In genomic region chr11:765802-766091, GRCh38 we compare ENCODE assay signal across 12 cellular contexts. TPM values are rescaled to one million over a fixed set of nuclear protein-coding genes. Genes with fewer than 3 reads are reported as not detected.
DNase-seq lines count a peak whose midpoint lies in the region; ATAC-seq and TF ChIP-seq lines count a peak whose summit lies in the region.
"Had no signal": no experiment of that assay in that cellular context is flagged by ENCODE, and none has a peak within 500 bp of the region (broad histone marks: within the 10 kb centered on the region; RNA-seq: fewer than 3 reads in every experiment).

No MANE protein-coding gene starts in this region.

- H3K23ac ChIP-seq in IMR-90 (ENCODE audit: low read depth, low read length): no peak overlapping the region

- H3K4me1 ChIP-seq in GM23338 (ENCODE audit: insufficient read depth) (peaks cover 8% of the 10 kb centered on the region), IMR-90 (ENCODE audit: control insufficient read depth, insufficient read depth, low read length) (peaks cover 5% of the 10 kb centered on the region), endodermal cell (ENCODE audit: control insufficient read depth, insufficient read depth, low read length) (no peaks in the 10 kb centered on the region)

- H2BK20ac ChIP-seq in IMR-90 (ENCODE audit: low read depth, low read length): no peak overlapping the region

- H2AFZ ChIP-seq in GM23338 (no peak overlapping the region), IMR-90 (replicated peaks; ENCODE audit: low read length, poor library complexity) (peak overlapping the region; percentile 52)

- H3K4me2 ChIP-seq in GM23338 (no peak overlapping the region), IMR-90 (ENCODE audit: low read depth, low read length) (no peak overlapping the region)

- H3K36me3 Mint-ChIP-seq in GM23338 (ENCODE audit: low read depth): peaks cover 84% of the 10 kb centered on the region
- peaks cover 60% of the 10 kb centered on the region for H3K36me3 Mint-ChIP-seq in endodermal cell (ENCODE audit: low read depth)
- H3K36me3 Mint-ChIP-seq in progenitor cell of endocrine pancreas (ENCODE audit: insufficient read depth): peaks cover 6% of the 10 kb centered on the region

- H3K4me3 ChIP-seq in GM23338 (no peak overlapping the region), IMR-90 (ENCODE audit: insufficient read depth, low read depth, low read length) (no peak overlapping the region), endodermal cell (ENCODE audit: low read length) (no peak overlapping the region)

- no peak for TF ChIP-seq RAD21 in IMR-90 (IDR thresholded peaks at IDR 0.05; ENCODE audit: low read length)

- no peak overlapping the region for H2BK5ac ChIP-seq in IMR-90 (ENCODE audit: low read depth, low read length, poor library complexity, severe bottlenecking)

- no peak overlapping the region for H4K91ac ChIP-seq in IMR-90 (ENCODE audit: insufficient read depth, low read depth, low read length)

- H3K14ac ChIP-seq in IMR-90 (replicated peaks; ENCODE audit: low read depth, low read length): no peak overlapping the region

- no peak overlapping the region for H2AK9ac ChIP-seq in IMR-90 (replicated peaks; ENCODE audit: low read depth, low read length, poor library complexity)

- peaks cover 4 to 53% of the 10 kb centered on the region in 2 experiments; a peak in 3 of 4 replicates for H3K79me1 ChIP-seq in IMR-90 (ENCODE audit: low read depth in 1 of 2, low read length in 2 of 2)

- ATAC-seq in GM23338: no peak
- no peak; the same call in 1 of the 2 replicates for ATAC-seq in IMR-90 (ENCODE audit: low read depth)

- 92% methylated on average over 2 of the region's 8 CpGs; no CpG with 5 or more reads in 1 of the 2 experiments for WGBS in IMR-90 (ENCODE audit: extremely low coverage in 2 of 2, insufficient read length in 1 of 2), 2 experiments
- WGBS in endodermal cell (ENCODE audit: insufficient coverage in 1 of 2, insufficient read length in 1 of 2), 2 experiments: 82 to 92% methylated on average over 6 to 8 of the region's 8 CpGs

- H3K36me3 ChIP-seq in GM23338 (ENCODE audit: insufficient read depth) (peaks cover 31% of the 10 kb centered on the region), IMR-90 (ENCODE audit: control insufficient read depth, insufficient read depth, low read length) (peaks cover 61% of the 10 kb centered on the region), endodermal cell (ENCODE audit: control insufficient read depth, insufficient read depth, low read length) (peaks cover 54% of the 10 kb centered on the region)

- no peaks in the 10 kb centered on the region for H3K9me3 ChIP-seq in IMR-90 (ENCODE audit: control insufficient read depth, insufficient read depth, low read length)
- no peaks in the 10 kb centered on the region for H3K9me3 ChIP-seq in endodermal cell (ENCODE audit: control insufficient read depth, low read length)

- in situ Hi-C loops in IMR-90 (cut with MboI; ENCODE audit: low sequenced_read_pairs): no loop called here

- peaks cover 3% of the 10 kb centered on the region; the same call in 1 of the 2 replicates for H3K9me1 ChIP-seq in IMR-90 (ENCODE audit: insufficient read depth, low read length)

- H3K27me3 Mint-ChIP-seq in GM23338 (ENCODE audit: insufficient read depth, low read depth, poor library complexity) (peaks cover 32% of the 10 kb centered on the region), endodermal cell (ENCODE audit: insufficient read depth) (no peaks in the 10 kb centered on the region), progenitor cell of endocrine pancreas (no peaks in the 10 kb centered on the region)
- H3K27me3 Mint-ChIP-seq: B cell; CD4-positive, alpha-beta T cell had no signal

- H3K9me3 Mint-ChIP-seq in GM23338 (no peaks in the 10 kb centered on the region), endodermal cell (no peaks in the 10 kb centered on the region), progenitor cell of endocrine pancreas (ENCODE audit: low read depth) (no peaks in the 10 kb centered on the region)
- H3K9me3 Mint-ChIP-seq: CD4-positive, alpha-beta T cell had no signal

- peaks cover 10% of the 10 kb centered on the region for H3K4me1 Mint-ChIP-seq in GM23338
- H3K4me1 Mint-ChIP-seq in endodermal cell: no peaks in the 10 kb centered on the region
- no peaks in the 10 kb centered on the region for H3K4me1 Mint-ChIP-seq in progenitor cell of endocrine pancreas (ENCODE audit: low read depth)

- H4K8ac ChIP-seq in IMR-90 (ENCODE audit: low read depth in 2 of 2, low read length in 2 of 2): no peak overlapping the region

- no peak overlapping the region for H2BK15ac ChIP-seq in IMR-90 (ENCODE audit: low read depth, low read length)

- dilution Hi-C loops in IMR-90 (cut with HindIII; ENCODE audit: low sequenced_read_pairs, unreplicated experiment): no loop called here

- TF ChIP-seq POLR2A in IMR-90 (IDR thresholded peaks at IDR 0.05; ENCODE audit: low read depth, low read length): no peak

- TF ChIP-seq CTCF in GM23338 (conservative IDR thresholded peaks at IDR 0.05; ENCODE audit: low read depth in 2 of 2) (no peak), IMR-90 (conservative IDR thresholded peaks at IDR 0.05; ENCODE audit: low read depth, low read length) (no peak), endodermal cell (conservative IDR thresholded peaks at IDR 0.05) (no peak), progenitor cell of endocrine pancreas (IDR thresholded peaks at IDR 0.05; ENCODE audit: unreplicated experiment) (no peak)

- CTCF ChIA-PET in IMR-90 (lab: Yijun Ruan, JAX): no interaction called here

- intact Hi-C loops in IMR-90 (cut with micrococcal nuclease): no loop called here

- H4K5ac ChIP-seq in IMR-90 (ENCODE audit: low read depth, low read length): no peak overlapping the region

- no TSS peak for BruUV-seq in IMR-90 (replicated peaks; lab: Mats Ljungman, UMichigan)

- DNase-seq in GM23338 (ENCODE audit: low spot score): no peak
- DNase-seq in IMR-90: no peak
- no peak for DNase-seq in endodermal cell
- DNase-seq in progenitor cell of endocrine pancreas (ENCODE audit: low spot score, unreplicated experiment): no peak
- DNase-seq in NCI-H82 (lab: John Stamatoyannopoulos, UW): no peak
- no peak for DNase-seq in RKO (ENCODE audit: low spot score)
- DNase-seq in COLO829 (ENCODE audit: low spot score): no peak
- DNase-seq: NCI-H1417 treated with DMSO at 0.1 percent for 48 hours; NK-92 treated with Interleukin-12 subunit alpha and Interleukin-12 subunit beta, amount 100 ng/mL, for 24 hours had no signal

- H3K4me3 Mint-ChIP-seq in GM23338 (no peak overlapping the region), endodermal cell (no peak overlapping the region), progenitor cell of endocrine pancreas (ENCODE audit: low read depth) (no peak overlapping the region)
- H3K4me3 Mint-ChIP-seq: B cell; CD4-positive, alpha-beta T cell had no signal

- peaks cover 6% of the 10 kb centered on the region; the same call in 1 of the 2 replicates for H4K20me1 ChIP-seq in GM23338 (replicated peaks; ENCODE audit: insufficient read depth)
- H4K20me1 ChIP-seq in IMR-90 (ENCODE audit: insufficient read depth, low read length): peaks cover 48% of the 10 kb centered on the region

- peak overlapping the region; percentile 72; the same call in 1 of the 2 replicates for H3K27ac ChIP-seq in GM23338 (ENCODE audit: low read depth)
- no peak overlapping the region for H3K27ac ChIP-seq in IMR-90 (ENCODE audit: insufficient read depth, low read length)
- H3K27ac ChIP-seq in endodermal cell (ENCODE audit: low read depth, low read length): no peak overlapping the region

- H3K18ac ChIP-seq in IMR-90 (ENCODE audit: low read depth, low read length): no peak overlapping the region

- H3K27ac Mint-ChIP-seq in GM23338 (no peak overlapping the region), endodermal cell (peak overlapping the region; percentile 64), progenitor cell of endocrine pancreas (peak overlapping the region; percentile 79)
- H3K27ac Mint-ChIP-seq: CD4-positive, alpha-beta T cell had no signal

- H3K9me2 ChIP-seq in GM23338 (ENCODE audit: insufficient read depth): no peaks in the 10 kb centered on the region

- H2BK120ac ChIP-seq in IMR-90 (ENCODE audit: low read depth, low read length): no peak overlapping the region

- no peak overlapping the region for H3K9ac ChIP-seq in IMR-90 (ENCODE audit: low read depth, low read length)
- no peak overlapping the region for H3K9ac ChIP-seq in endodermal cell (ENCODE audit: extremely low read depth, low read length, poor library complexity, severe bottlenecking)

- H3K4ac ChIP-seq in IMR-90 (ENCODE audit: low read depth, low read length): no peak overlapping the region

- no peak overlapping the region for H3K56ac ChIP-seq in IMR-90 (ENCODE audit: extremely low read depth, insufficient read depth, low read length)

- no peak overlapping the region for H2AK5ac ChIP-seq in IMR-90 (ENCODE audit: low read depth, low read length)

- H3K79me2 ChIP-seq in GM23338 (replicated peaks; ENCODE audit: insufficient read depth): no peaks in the 10 kb centered on the region

- POLR2A ChIA-PET in IMR-90 (lab: Charles Lee; ENCODE audit: unreplicated experiment): no interaction called here

- peaks cover 57% of the 10 kb centered on the region for H3F3A ChIP-seq in GM23338 (replicated peaks; ENCODE audit: low read depth)

- H3K27me3 ChIP-seq in GM23338 (ENCODE audit: insufficient read depth) (no peaks in the 10 kb centered on the region), IMR-90 (ENCODE audit: control insufficient read depth, insufficient read depth, low read length) (no peaks in the 10 kb centered on the region), endodermal cell (ENCODE audit: control insufficient read depth, insufficient read depth, low read length, poor library complexity, severe bottlenecking) (no peaks in the 10 kb centered on the region)

RNA-seq across cellular contexts. Expression of gene GATD1, which starts 11.5 kb away (rescaled TPM):
- total RNA-seq in GM23338 (2014; rRNA removed; shearing (Covaris generic)): 28.0 and 51.0 TPM in 2 replicates
- 39.3 and 44.9 TPM in 2 replicates for polyA plus RNA-seq in GM23338 (2016; fragmentation: Nextera tagmentation; extraction: Ambion mirVana)
- total RNA-seq in IMR-90 (2012; rRNA removed): 3.0 and 4.2 TPM in 2 replicates
- 48.1 and 52.5 TPM in 2 replicates for polyA plus RNA-seq in IMR-90 (2012; rRNA removed)
- 61.4 and 99.9 TPM in 2 replicates for polyA plus RNA-seq in IMR-90 (2012; cell fraction: cytosol; rRNA removed)
- polyA plus RNA-seq in IMR-90 (2012; cell fraction: nucleus; rRNA removed; ENCODE audit: low replicate concordance): 288 and 910 TPM in 2 replicates
- total RNA-seq in endodermal cell: 10 to 100 TPM; 57.2 to 63.2 TPM
- polyA plus RNA-seq in endodermal cell (2013, experiment 1 of 2): 42.3 TPM
- polyA plus RNA-seq in endodermal cell (2013, experiment 2 of 2): 39.0 TPM
- 74.1 and 75.4 TPM in 2 replicates for total RNA-seq in progenitor cell of endocrine pancreas

RNA-seq across cellular contexts. Expression of gene TALDO1, which starts 18.5 kb away (rescaled TPM):
- total RNA-seq in GM23338 (2014; rRNA removed; shearing (Covaris generic)): 339 and 353 TPM in 2 replicates
- polyA plus RNA-seq in GM23338 (2016; fragmentation: Nextera tagmentation; extraction: Ambion mirVana): 402 and 411 TPM in 2 replicates
- 147 and 156 TPM in 2 replicates for total RNA-seq in IMR-90 (2012; rRNA removed)
- 210 and 228 TPM in 2 replicates for polyA plus RNA-seq in IMR-90 (2012; rRNA removed)
- polyA plus RNA-seq in IMR-90 (2012; cell fraction: cytosol; rRNA removed): 201 and 282 TPM in 2 replicates
- 134 and 144 TPM in 2 replicates for polyA plus RNA-seq in IMR-90 (2012; cell fraction: nucleus; rRNA removed; ENCODE audit: low replicate concordance)
- total RNA-seq in endodermal cell: 100 to 1,000 TPM; 177 to 221 TPM
- 123 TPM for polyA plus RNA-seq in endodermal cell (2013, experiment 1 of 2)
- polyA plus RNA-seq in endodermal cell (2013, experiment 2 of 2): 112 TPM
- 112 and 120 TPM in 2 replicates for total RNA-seq in progenitor cell of endocrine pancreas

RNA-seq across cellular contexts. Expression of gene CEND1, which starts 24.1 kb away (rescaled TPM):
- total RNA-seq in GM23338 (2014; rRNA removed; shearing (Covaris generic)): 3.1 and 5.5 TPM in 2 replicates
- polyA plus RNA-seq in GM23338 (2016; fragmentation: Nextera tagmentation; extraction: Ambion mirVana): 4.8 and 5.7 TPM in 2 replicates
- total RNA-seq in IMR-90 (2012; rRNA removed): 0.83 and 0.90 TPM in 2 replicates
- polyA plus RNA-seq in IMR-90 (2012; rRNA removed): 4.0 and 5.0 TPM in 2 replicates
- polyA plus RNA-seq in IMR-90 (2012; cell fraction: cytosol; rRNA removed): 3.3 and 5.1 TPM in 2 replicates
- 1.7 and 3.7 TPM in 2 replicates for polyA plus RNA-seq in IMR-90 (2012; cell fraction: nucleus; rRNA removed; ENCODE audit: low replicate concordance)
- total RNA-seq in endodermal cell: not detected
- polyA plus RNA-seq in endodermal cell (2013, experiment 1 of 2): 1.1 TPM
- 0.87 TPM for polyA plus RNA-seq in endodermal cell (2013, experiment 2 of 2)
- total RNA-seq in progenitor cell of endocrine pancreas: not detected in 2 replicates
- total RNA-seq: CD4-positive, alpha-beta T cell; PC-3 had no signal

RNA-seq across cellular contexts. Expression of gene SLC25A22, which starts 32.3 kb away (rescaled TPM):
- total RNA-seq in GM23338 (2014; rRNA removed; shearing (Covaris generic)): 41.2 and 46.4 TPM in 2 replicates
- 20.2 and 21.0 TPM in 2 replicates for polyA plus RNA-seq in GM23338 (2016; fragmentation: Nextera tagmentation; extraction: Ambion mirVana)
- total RNA-seq in IMR-90 (2012; rRNA removed): 7.2 and 8.2 TPM in 2 replicates
- polyA plus RNA-seq in IMR-90 (2012; rRNA removed): 41.3 and 48.8 TPM in 2 replicates
- polyA plus RNA-seq in IMR-90 (2012; cell fraction: cytosol; rRNA removed): 33.9 and 46.7 TPM in 2 replicates
- polyA plus RNA-seq in IMR-90 (2012; cell fraction: nucleus; rRNA removed; ENCODE audit: low replicate concordance): 73.0 and 204 TPM in 2 replicates
- total RNA-seq in endodermal cell: 10 to 100 TPM; 46.5 to 56.2 TPM
- 32.4 TPM for polyA plus RNA-seq in endodermal cell (2013, experiment 1 of 2)
- 28.6 TPM for polyA plus RNA-seq in endodermal cell (2013, experiment 2 of 2)
- total RNA-seq in progenitor cell of endocrine pancreas: 40.5 and 48.9 TPM in 2 replicates

RNA-seq across cellular contexts. Expression of gene PIDD1, which starts 39.3 kb away (rescaled TPM):
- 26.0 and 37.6 TPM in 2 replicates for total RNA-seq in GM23338 (2014; rRNA removed; shearing (Covaris generic))
- 22.7 and 25.6 TPM in 2 replicates for polyA plus RNA-seq in GM23338 (2016; fragmentation: Nextera tagmentation; extraction: Ambion mirVana)
- 0.56 and 1.3 TPM in 2 replicates for total RNA-seq in IMR-90 (2012; rRNA removed)
- 16.4 and 20.3 TPM in 2 replicates for polyA plus RNA-seq in IMR-90 (2012; rRNA removed)
- 8.2 and 12.3 TPM in 2 replicates for polyA plus RNA-seq in IMR-90 (2012; cell fraction: cytosol; rRNA removed)
- polyA plus RNA-seq in IMR-90 (2012; cell fraction: nucleus; rRNA removed; ENCODE audit: low replicate concordance): 104 and 312 TPM in 2 replicates
- 10 to 100 TPM; 39.9 to 48.8 TPM for total RNA-seq in endodermal cell
- 34.3 TPM for polyA plus RNA-seq in endodermal cell (2013, experiment 1 of 2)
- polyA plus RNA-seq in endodermal cell (2013, experiment 2 of 2): 24.6 TPM
- total RNA-seq in progenitor cell of endocrine pancreas: 33.3 and 35.0 TPM in 2 replicates
